ENCODE assay signal across 8 cellular contexts in genomic region chr4:102743352-102743751, GRCh38. TPM values are rescaled to one million over a fixed set of nuclear protein-coding genes. Genes with fewer than 3 reads are reported as not detected.
DNase-seq lines count a peak whose midpoint lies in the region; ATAC-seq and TF ChIP-seq lines count a peak whose summit lies in the region.
"Not testable (repeated sequence)": the region's sequence is repeated elsewhere in the genome, so short reads cannot be mapped to it uniquely, and the experiment has no call there.

No MANE protein-coding gene starts in this region.

- not testable (repeated sequence) for H3K4me3 ChIP-seq in esophagus muscularis mucosa

- DNase-seq in GM13977 (ENCODE audit: low spot score): not testable (repeated sequence)
- DNase-seq in OCI-M1 (lab: John Stamatoyannopoulos, UW) (peak; percentile 84), esophagus muscularis mucosa (ENCODE audit: extremely low spot score) (peak; percentile 74)
- DNase-seq in stimulated activated naive B cell treated with anti-CD40 and anti-IgM and Interleukin-4, amounts not matched to agents 10 μg/mL and 1 μg/mL and 100 μg/mL, for 72 hours: peak; percentile 64

- not testable (repeated sequence) for H3K27me3 Mint-ChIP-seq in stimulated activated naive B cell treated with anti-CD40 and anti-IgM and Interleukin-4, amounts not matched to agents 10 μg/mL and 1 μg/mL and 100 μg/mL, for 72 hours

- H3K9me3 Mint-ChIP-seq in stimulated activated naive B cell treated with anti-CD40 and anti-IgM and Interleukin-4, amounts not matched to agents 10 μg/mL and 1 μg/mL and 100 μg/mL, for 72 hours: peaks cover 17 to 19% of the 10 kb centered on the region in 2 donors

- peak overlapping the region; percentile 57 to 65 for H3K4me3 Mint-ChIP-seq in stimulated activated naive B cell treated with anti-CD40 and anti-IgM and Interleukin-4, amounts not matched to agents 10 μg/mL and 1 μg/mL and 100 μg/mL, for 72 hours

- H3K27ac Mint-ChIP-seq in stimulated activated naive B cell treated with anti-CD40 and anti-IgM and Interleukin-4, amounts not matched to agents 10 μg/mL and 1 μg/mL and 100 μg/mL, for 72 hours: peak overlapping the region; percentile 94

- in situ Hi-C loops in GM13977 (cut with MboI; ENCODE audit: low pct_unique_long_range_greater_than_20kb, low sequenced_read_pairs, unreplicated experiment): not testable (repeated sequence)

- peak; percentile 78 for ATAC-seq in GM19324 (IDR thresholded peaks at IDR 0.05; ENCODE audit: low FRiP score, unreplicated experiment)
- ATAC-seq in GM21717 (IDR thresholded peaks at IDR 0.05; ENCODE audit: unreplicated experiment): peak; percentile 96
- peak; percentile 93 for ATAC-seq in HG03039 (IDR thresholded peaks at IDR 0.05; ENCODE audit: unreplicated experiment)
- ATAC-seq in HG03520 (IDR thresholded peaks at IDR 0.05; ENCODE audit: unreplicated experiment): peak; percentile 92
- ATAC-seq in stimulated activated naive B cell treated with anti-CD40 and anti-IgM and Interleukin-4, amounts not matched to agents 10 μg/mL and 1 μg/mL and 100 μg/mL, for 72 hours (replicated peaks): peak; percentile 100

- not testable (repeated sequence) for H3K36me3 ChIP-seq in esophagus muscularis mucosa

- not testable (repeated sequence) for H3K9me3 ChIP-seq in esophagus muscularis mucosa

- H3K4me1 Mint-ChIP-seq in stimulated activated naive B cell treated with anti-CD40 and anti-IgM and Interleukin-4, amounts not matched to agents 10 μg/mL and 1 μg/mL and 100 μg/mL, for 72 hours: peaks cover 33 to 62% of the 10 kb centered on the region in 2 donors

- TF ChIP-seq POLR2A in esophagus muscularis mucosa (IDR thresholded peaks at IDR 0.05; ENCODE audit: low read depth): not testable (repeated sequence)

- WGBS in esophagus muscularis mucosa: 82% methylated on average over 4 of the region's 4 CpGs

- not testable (repeated sequence) for H3K27ac ChIP-seq in esophagus muscularis mucosa (replicated peaks in 1 of 4)

- TF ChIP-seq CTCF in GM13977 (IDR thresholded peaks at IDR 0.05; ENCODE audit: extremely low read depth, insufficient read depth, missing control alignments): peak; percentile 29
- not testable (repeated sequence) for TF ChIP-seq CTCF in esophagus muscularis mucosa (IDR thresholded peaks at IDR 0.05)

- H3K27me3 ChIP-seq in esophagus muscularis mucosa: not testable (repeated sequence)

- TF ChIP-seq EP300 in esophagus muscularis mucosa (IDR thresholded peaks at IDR 0.05): not testable (repeated sequence)

- H3K36me3 Mint-ChIP-seq in stimulated activated naive B cell treated with anti-CD40 and anti-IgM and Interleukin-4, amounts not matched to agents 10 μg/mL and 1 μg/mL and 100 μg/mL, for 72 hours: peaks cover 47 to 73% of the 10 kb centered on the region in 2 donors

- not testable (repeated sequence) for H3K4me1 ChIP-seq in esophagus muscularis mucosa

- intact Hi-C loops in esophagus muscularis mucosa (cut with DNase I): not testable (repeated sequence)

RNA-seq across cellular contexts. Expression of gene MANBA, which starts 17.4 kb away (rescaled TPM):
- total RNA-seq in esophagus muscularis mucosa: 10 to 100 TPM; 22.1 to 24.9 (median 24.5) TPM
